ENCODE assay signal across 18 cellular contexts in the genomic region with DNA sequence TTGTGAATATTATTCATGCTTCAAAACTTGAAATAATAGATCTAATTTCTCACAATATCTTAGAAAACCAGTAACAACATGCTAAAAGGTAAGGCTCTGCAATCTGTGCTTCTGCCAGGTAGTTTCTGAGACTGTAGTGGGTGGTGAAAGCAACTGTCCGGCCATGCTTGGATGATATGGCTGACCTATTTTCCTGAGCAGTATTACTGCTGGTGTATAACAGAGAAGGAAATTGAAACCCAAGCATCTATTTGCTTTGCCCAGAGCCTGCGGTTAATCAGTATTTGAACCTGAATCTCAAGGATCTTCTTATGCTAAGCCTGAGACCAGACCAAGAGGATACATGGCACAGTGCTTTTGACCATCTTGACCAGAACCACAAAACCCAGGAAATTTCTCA.
DNase-seq lines count a peak whose midpoint lies in the region; ATAC-seq, FAIRE-seq and TF ChIP-seq lines count a peak whose summit lies in the region.
"Had no signal": no experiment of that assay in that cellular context is flagged by ENCODE, and none has a peak within 500 bp of the region (broad histone marks: within the 10 kb centered on the region; RNA-seq: fewer than 3 reads in every experiment).

No MANE protein-coding gene starts in this region.

- TF ChIP-seq RAD21 in GM12878 (IDR thresholded peaks at IDR 0.05; ENCODE audit: insufficient read depth, low read depth, low read length): no peak

- RAD21 ChIA-PET in GM12878 (lab: Charles Lee; ENCODE audit: unreplicated experiment): no interaction called here

- no peaks in the 10 kb centered on the region for H3K79me2 ChIP-seq in GM12878 (ENCODE audit: control insufficient read depth, insufficient read depth, low read length)
- no peaks in the 10 kb centered on the region for H3K79me2 ChIP-seq in Karpas-422 (ENCODE audit: low read length)

- in situ Hi-C loops in GM12878 (cut with MboI): no loop called here

- H3K27ac ChIP-seq in GM12878 (ENCODE audit: control insufficient read depth, insufficient read depth) (no peak overlapping the region), Karpas-422 (ENCODE audit: low read length) (no peak overlapping the region)
- H3K27ac ChIP-seq: BLaER1 had no signal

- no peaks in the 10 kb centered on the region for H3K27me3 ChIP-seq in GM12878 (replicated peaks in 1 of 2; ENCODE audit: control insufficient read depth in 2 of 2, insufficient read depth in 2 of 2, low read length in 1 of 2)
- no peaks in the 10 kb centered on the region for H3K27me3 ChIP-seq in Karpas-422 (ENCODE audit: low read length)
- H3K27me3 ChIP-seq: BLaER1 had no signal

- peaks cover 3% of the 10 kb centered on the region for H3K9me3 Mint-ChIP-seq in activated T-helper 17 cell treated with anti-CD3 and anti-CD28 coated beads, Interleukin-2, amount 50 U/mL, for 72 hours
- H3K9me3 Mint-ChIP-seq: H9 had no signal

- TF ChIP-seq CTCF in GM12878 (IDR thresholded peaks at IDR 0.05 in 2 of 3, conservative IDR thresholded peaks at IDR 0.05 in 1 of 3; ENCODE audit: control insufficient read depth in 2 of 3, extremely low read depth in 1 of 3, insufficient read depth in 1 of 3, low read depth in 3 of 3, low read length in 3 of 3): no peak

- H3K27ac Mint-ChIP-seq in activated T-helper 17 cell treated with anti-CD3 and anti-CD28 coated beads, Interleukin-2, amount 50 U/mL, for 72 hours: no peak overlapping the region
- H3K27ac Mint-ChIP-seq: CD14-positive monocyte; CD4-positive, alpha-beta memory T cell; H9 had no signal

- H3K4me1 Mint-ChIP-seq in activated T-helper 17 cell treated with anti-CD3 and anti-CD28 coated beads, Interleukin-2, amount 50 U/mL, for 72 hours: no peaks in the 10 kb centered on the region
- H3K4me1 Mint-ChIP-seq: CD14-positive monocyte; CD4-positive, alpha-beta memory T cell had no signal

- H3K27me3 Mint-ChIP-seq in activated T-helper 17 cell treated with anti-CD3 and anti-CD28 coated beads, Interleukin-2, amount 50 U/mL, for 72 hours: no peaks in the 10 kb centered on the region
- H3K27me3 Mint-ChIP-seq: CD4-positive, alpha-beta memory T cell had no signal

- SMC1A ChIA-PET in GM12878 (lab: Charles Lee; ENCODE audit: uncharacterized antibody, unreplicated experiment): no interaction called here

- H3K9me2 ChIP-seq in Karpas-422 (replicated peaks; ENCODE audit: insufficient read depth, low read length): no peaks in the 10 kb centered on the region

- peak; percentile 53 for ATAC-seq in GM18909 (IDR thresholded peaks at IDR 0.05; ENCODE audit: poor library complexity, unreplicated experiment)
- ATAC-seq in HG02981 (IDR thresholded peaks at IDR 0.05; ENCODE audit: unreplicated experiment): peak; percentile 53
- ATAC-seq in GM12878: peak; percentile 38
- no peak for ATAC-seq in activated T-helper 17 cell treated with anti-CD3 and anti-CD28 coated beads, Interleukin-2, amount 50 U/mL, for 72 hours (replicated peaks)

- WGBS in GM12878 (ENCODE audit: insufficient coverage, insufficient replicate concordance, low lambda C conversion rate, missing lambda C conversion rate): 35% methylated on average over 2 of the region's 2 CpGs

- CTCF ChIA-PET in GM12878 (lab: Yijun Ruan, JAX): no interaction called here

- H3K36me3 ChIP-seq in GM12878 (ENCODE audit: control insufficient read depth in 2 of 2, insufficient read depth in 2 of 2, low read length in 1 of 2) (no peaks in the 10 kb centered on the region), Karpas-422 (ENCODE audit: insufficient read depth, low read length) (no peaks in the 10 kb centered on the region)
- H3K36me3 ChIP-seq: BLaER1 had no signal

- FAIRE-seq in GM18507 (lab: Jason Lieb, UNC): peak; percentile 5
- no peak for FAIRE-seq in GM12878 (lab: Jason Lieb, UNC)
- FAIRE-seq: GM12892, H1 had no signal

- H3K9me3 ChIP-seq in GM12878 (replicated peaks; ENCODE audit: control insufficient read depth, insufficient read depth, low read length) (no peaks in the 10 kb centered on the region), Karpas-422 (ENCODE audit: low read length) (no peaks in the 10 kb centered on the region)
- H3K9me3 ChIP-seq: BLaER1 had no signal

- DNase-seq in GM18507 (ENCODE audit: extremely low spot score, insufficient read length, low read depth) (no peak), GM12878 (ENCODE audit: low read depth, low spot score) (no peak), Karpas-422 (no peak)
- DNase-seq in activated naive CD4-positive, alpha-beta T cell treated with Interleukin-2 at 50 U/mL for 16 hours: no peak
- DNase-seq: 8988T; CD4-positive, alpha-beta memory T cell; DMS153; DND-41; EL; H9; KG1 had no signal

- H3K4me2 ChIP-seq in GM12878 (ENCODE audit: control insufficient read depth, insufficient read depth) (no peak overlapping the region), Karpas-422 (ENCODE audit: low read depth, low read length, poor library complexity, severe bottlenecking) (no peak overlapping the region)
- H3K4me2 ChIP-seq: BLaER1 had no signal

- H4K20me1 ChIP-seq in GM12878 (ENCODE audit: control insufficient read depth, insufficient read depth) (no peaks in the 10 kb centered on the region), Karpas-422 (ENCODE audit: insufficient read depth, low read depth, low read length) (no peaks in the 10 kb centered on the region)
- H4K20me1 ChIP-seq: BLaER1 had no signal

- no peak for TF ChIP-seq EP300 in GM12878 (IDR thresholded peaks at IDR 0.05; ENCODE audit: borderline replicate concordance in 1 of 2, control insufficient read depth in 1 of 2, low read depth in 2 of 2, low read length in 2 of 2)

- no peak overlapping the region for H3K4me3 Mint-ChIP-seq in activated T-helper 17 cell treated with anti-CD3 and anti-CD28 coated beads, Interleukin-2, amount 50 U/mL, for 72 hours
- H3K4me3 Mint-ChIP-seq: CD14-positive monocyte; CD4-positive, alpha-beta memory T cell; H9 had no signal

- H3K36me3 Mint-ChIP-seq in activated T-helper 17 cell treated with anti-CD3 and anti-CD28 coated beads, Interleukin-2, amount 50 U/mL, for 72 hours (ENCODE audit: low read depth): no peaks in the 10 kb centered on the region
- H3K36me3 Mint-ChIP-seq: CD14-positive monocyte; CD4-positive, alpha-beta memory T cell had no signal

- H2AFZ ChIP-seq in GM12878 (ENCODE audit: control insufficient read depth, low read depth, low read length) (no peak overlapping the region), Karpas-422 (ENCODE audit: low read length) (no peak overlapping the region)

- intact Hi-C loops in GM12878 (cut with micrococcal nuclease; ENCODE audit: unreplicated experiment): no loop called here

- H3K4me1 ChIP-seq in GM12878 (ENCODE audit: control insufficient read depth, insufficient read depth, low read length) (no peaks in the 10 kb centered on the region), Karpas-422 (ENCODE audit: low read length) (no peaks in the 10 kb centered on the region)
- H3K4me1 ChIP-seq: BLaER1 had no signal

- H3K9ac ChIP-seq in GM12878 (ENCODE audit: control insufficient read depth, insufficient read depth, low read length) (no peak overlapping the region), Karpas-422 (ENCODE audit: low read length) (no peak overlapping the region)
- H3K9ac ChIP-seq: BLaER1 had no signal

- no TSS peak for BruUV-seq in GM12878 (replicated peaks; lab: Mats Ljungman, UMichigan)

- H3K4me3 ChIP-seq in GM12878 (no peak overlapping the region), Karpas-422 (ENCODE audit: low read length) (no peak overlapping the region)
- H3K4me3 ChIP-seq: BLaER1 had no signal

- no peak for TF ChIP-seq POLR2A in GM12878 (IDR thresholded peaks at IDR 0.05; ENCODE audit: low read depth, low read length)

- POLR2A ChIA-PET in GM12878 (lab: Charles Lee): no interaction called here

TF ChIP-seq in GM12878, 131 proteins besides CTCF, POLR2A, EP300 and RAD21:
- TF ChIP-seq NFIC (IDR thresholded peaks at IDR 0.05; ENCODE audit: low read depth, low read length): no peak
